8 cellular contexts compared by ENCODE assay signal in the genomic region with DNA sequence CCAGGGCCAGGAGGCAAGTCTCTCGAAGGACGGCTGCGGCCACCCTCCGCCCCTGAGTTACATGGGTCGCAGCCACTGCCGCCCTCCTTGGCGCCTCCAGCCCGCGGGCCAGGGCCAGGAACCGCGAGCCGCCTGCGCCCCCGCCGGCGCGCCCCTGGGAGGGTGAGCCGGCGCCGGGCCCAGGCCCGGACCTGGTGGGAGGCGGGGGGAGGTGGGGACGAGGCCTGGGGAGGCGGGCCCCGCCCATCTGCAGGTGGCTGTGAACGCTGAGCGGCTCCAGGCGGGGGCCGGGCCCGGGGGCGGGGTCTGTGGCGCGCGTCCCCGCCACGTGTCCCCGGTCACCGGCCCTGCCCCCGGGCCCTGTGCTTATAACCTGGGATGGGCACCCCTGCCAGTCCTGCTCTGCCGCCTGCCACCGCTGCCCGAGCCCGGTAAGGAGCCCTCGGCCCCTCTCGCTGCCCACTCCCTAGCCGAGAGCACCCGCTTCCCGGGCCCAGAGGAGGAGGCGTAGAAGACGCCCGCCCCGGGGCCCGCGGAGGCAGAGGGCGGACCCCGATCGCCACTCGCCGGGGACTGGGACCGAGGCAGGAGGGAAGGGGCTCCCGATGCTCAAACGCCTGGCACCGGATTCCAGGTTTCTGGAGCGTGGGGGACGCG. TPM values are rescaled to one million over a fixed set of nuclear protein-coding genes. Genes with fewer than 3 reads are reported as not detected.
DNase-seq lines count a peak whose midpoint lies in the region; ATAC-seq, FAIRE-seq and TF ChIP-seq lines count a peak whose summit lies in the region.

A gene (plus strand): TSS at position 397 of the 657 bp plus-strand sequence. CDS start 7,268 bp downstream, outside the sequence.

- peak; percentile 74 for ATAC-seq in left lobe of liver

- H3K27ac ChIP-seq in HUES6 (ENCODE audit: low read depth, low read length): peak within 1 kb of the TSS; percentile 22; the same call in 1 of the 2 replicates

- 0 out of 2 replicates have a peak, but pooled peaks cover 3% of the 10 kb centered on the region for H3K36me3 ChIP-seq in HUES6 (ENCODE audit: control insufficient read depth, insufficient read depth, low read length)

- peak within 1 kb of the TSS; percentile 64 for H3K9ac ChIP-seq in HUES6 (ENCODE audit: low read length)

- peaks cover 9% of the 10 kb centered on the region for H3K9me3 ChIP-seq in HUES6 (ENCODE audit: control insufficient read depth, insufficient read depth, low read depth, low read length)

- H3K27me3 ChIP-seq in HUES6 (ENCODE audit: control insufficient read depth, insufficient read depth, low read length): peaks cover 23% of the 10 kb centered on the region

- TF ChIP-seq CTCF in AG10803 (conservative IDR thresholded peaks at IDR 0.05; ENCODE audit: low read length) (no peak), cardiac fibroblast (IDR thresholded peaks at IDR 0.05; ENCODE audit: low read depth, low read length) (no peak)

- no peak for FAIRE-seq in GM19239 (lab: Jason Lieb, UNC)

- DNase-seq in AG10803 (ENCODE audit: low read depth) (peak; percentile 52), T1000 (lab: John Stamatoyannopoulos, UW) (peak; percentile 32), cardiac fibroblast (ENCODE audit: low read depth in 2 of 2) (peak in 1 of 2 donors; percentile 51), left lobe of liver (ENCODE audit: low spot score) (peak; percentile 97), foreskin melanocyte (no peak), GM19239 (ENCODE audit: insufficient read length, low spot score) (no peak)
- DNase-seq in stimulated activated CD4-positive, alpha-beta T cell treated with anti-CD3 and anti-CD28 coated beads, Interleukin-2, amount 100 ng/mL, for 48 hours: peak; percentile 19 to 29

- H3K4me1 ChIP-seq in HUES6 (ENCODE audit: control insufficient read depth, insufficient read depth, low read length): peaks cover 32% of the 10 kb centered on the region

- H3K4me3 ChIP-seq in AG10803 (ENCODE audit: low read length) (peak within 1 kb of the TSS; percentile 83), HUES6 (ENCODE audit: low read depth, low read length) (peak within 1 kb of the TSS; percentile 68), cardiac fibroblast (replicated peaks in 1 of 2; ENCODE audit: low read depth in 2 of 2, low read length in 2 of 2) (peak within 1 kb of the TSS; percentile 56 to 65)

RNA-seq across cellular contexts. Expression of the gene that starts here (rescaled TPM):
- total RNA-seq in left lobe of liver: 1,233 TPM

Comparison
In these comparisons a context has a peak if more than half of its experiments do, and no peak if none do; other contexts are left out.
1. DNase-seq: peak in AG10803 (single experiment), T1000 (single experiment), left lobe of liver (single experiment) and stimulated activated CD4-positive, alpha-beta T cell treated with anti-CD3 and anti-CD28 coated beads, Interleukin-2, amount 100 ng/mL, for 48 hours (2 of 2); none in foreskin melanocyte (single experiment) and GM19239 (single experiment).
2. Peak in every context shown above with its lines, with median percentiles within 50 percentile points of each other: H3K4me3 ChIP-seq.